10 cellular contexts compared by ENCODE assay signal in genomic region chrX:39895228-39896110, GRCh38.
DNase-seq lines count a peak whose midpoint lies in the region; ATAC-seq, FAIRE-seq and TF ChIP-seq lines count a peak whose summit lies in the region.
"Had no signal": no experiment of that assay in that cellular context is flagged by ENCODE, and none has a peak within 500 bp of the region (broad histone marks: within the 10 kb centered on the region; RNA-seq: fewer than 3 reads in every experiment).

No MANE protein-coding gene starts in this region.

- intact Hi-C loops in adrenal gland (cut with DNase I): no loop called here

- no peaks in the 10 kb centered on the region for H3K4me1 ChIP-seq in adrenal gland (replicated peaks in 1 of 2)

- H3K9me3 ChIP-seq in adrenal gland (replicated peaks in 1 of 3): no peaks in the 10 kb centered on the region

- peak overlapping the region; percentile 82 for H3K27ac ChIP-seq in C4-2B
- peak overlapping the region in 1 of 5 donors; percentile 6 for H3K27ac ChIP-seq in adrenal gland

- H3K27me3 ChIP-seq in adrenal gland: peaks cover 4% of the 10 kb centered on the region

- no peak for TF ChIP-seq POLR2A in adrenal gland (IDR thresholded peaks at IDR 0.05)

- no peaks in the 10 kb centered on the region for H3K36me3 ChIP-seq in adrenal gland (replicated peaks in 1 of 2)

- TF ChIP-seq CTCF in C4-2B (conservative IDR thresholded peaks at IDR 0.05) (no peak), adrenal gland (IDR thresholded peaks at IDR 0.05) (no peak)

- WGBS in adrenal gland, 4 donors: 73 to 80% (median 74%) methylated on average over 9 to 18 of the region's 18 CpGs

- DNase-seq in LoVo (ENCODE audit: low spot score) (peak; percentile 29), adrenal gland (peak in 6 of 7 donors; percentile 34 to 64 (median 50)), left lobe of liver (ENCODE audit: low spot score) (peak; percentile 48), NCI-H524 treated with DMSO at 0.1 percent for 48 hours (lab: John Stamatoyannopoulos, UW) (no peak), NCI-H1930 (lab: John Stamatoyannopoulos, UW) (no peak), GM19239 (ENCODE audit: insufficient read length, low spot score) (no peak)
- DNase-seq: activated CD8-positive, alpha-beta memory T cell treated with anti-CD3 and anti-CD28 coated beads, Interleukin-2, amount 50 U/mL, for 48 hours; foreskin melanocyte had no signal

- H3K4me3 ChIP-seq in adrenal gland: no peak overlapping the region

- ATAC-seq in left lobe of liver (peak; percentile 67), HG02763 (IDR thresholded peaks at IDR 0.05; ENCODE audit: unreplicated experiment) (no peak)

- FAIRE-seq in GM19239 (lab: Jason Lieb, UNC): no peak

Comparison
In these comparisons a context has a peak if more than half of its experiments do, and no peak if none do; other contexts are left out.
1. DNase-seq: peak in LoVo (single experiment), adrenal gland (6 of 7) and left lobe of liver (single experiment); none in NCI-H524 treated with DMSO at 0.1 percent for 48 hours (single experiment), NCI-H1930 (0 of 2) and GM19239 (single experiment).